Comparison of ENCODE assay signal across 18 cellular contexts in the genomic region with DNA sequence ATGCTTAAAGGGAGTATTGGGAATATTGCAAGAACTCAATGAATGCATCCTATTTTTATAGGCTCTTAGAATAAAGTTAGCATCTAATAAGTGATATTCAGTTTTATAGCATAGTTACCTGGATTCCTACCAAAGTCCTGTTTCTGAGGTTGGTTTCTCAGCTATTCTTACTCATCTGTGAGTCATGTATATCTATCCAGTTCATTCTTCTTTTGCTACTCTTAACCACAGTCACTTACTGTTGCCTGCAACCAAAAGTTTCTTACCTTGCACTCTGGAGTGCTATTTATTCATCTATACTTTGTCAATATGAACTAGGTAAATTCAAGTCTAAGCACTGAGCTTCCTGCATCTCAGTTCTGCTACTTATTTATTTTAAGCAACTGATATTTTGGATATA.
A peak's percentile ranks its signal among the peaks of the same experiment; 100 is the strongest.
DNase-seq lines count a peak whose midpoint lies in the region; ATAC-seq, FAIRE-seq and TF ChIP-seq lines count a peak whose summit lies in the region.
"Had no signal": no experiment of that assay in that cellular context is flagged by ENCODE, and none has a peak within 500 bp of the region (broad histone marks: within the 10 kb centered on the region; RNA-seq: fewer than 3 reads in every experiment).

No MANE protein-coding gene starts in this region.

- H3K27ac ChIP-seq in HCT116 (ENCODE audit: low read depth, low read length) (no peak overlapping the region), MM.1S (ENCODE audit: low read length) (peak overlapping the region; percentile 11; the same call in 1 of the 2 replicates), epithelial cell of prostate (no peak overlapping the region)
- H3K27ac ChIP-seq: left ventricle myocardium inferior had no signal

- no peak overlapping the region for H3K9ac ChIP-seq in HCT116 (ENCODE audit: low read length)
- no peak overlapping the region for H3K9ac ChIP-seq in MM.1S (ENCODE audit: low read length)

- CTCF ChIA-PET in HCT116 (lab: Charles Lee): no interaction called here

- H2AFZ ChIP-seq in HCT116 (ENCODE audit: low read depth, low read length, poor library complexity, severe bottlenecking): no peak overlapping the region
- no peak overlapping the region for H2AFZ ChIP-seq in MM.1S (ENCODE audit: low read length)

- H3F3A ChIP-seq in MM.1S (ENCODE audit: insufficient read depth, low read length): 0 out of 2 replicates have a peak, but pooled peaks cover 8% of the 10 kb centered on the region

- BruUV-seq in HCT116 (replicated peaks; lab: Mats Ljungman, UMichigan): no TSS peak

- H3K27me3 ChIP-seq in HCT116 (ENCODE audit: insufficient read depth, low read length) (no peaks in the 10 kb centered on the region), MM.1S (replicated peaks; ENCODE audit: insufficient read depth, low read length) (no peaks in the 10 kb centered on the region)

- no peaks in the 10 kb centered on the region for H3K9me2 ChIP-seq in HCT116 (ENCODE audit: insufficient read depth)
- no peaks in the 10 kb centered on the region for H3K9me2 ChIP-seq in MM.1S (replicated peaks; ENCODE audit: insufficient read depth, low read length)

- H3K79me2 ChIP-seq in HCT116 (ENCODE audit: insufficient read depth, low read length) (no peaks in the 10 kb centered on the region), MM.1S (ENCODE audit: low read length) (no peaks in the 10 kb centered on the region)

- H3K36me3 ChIP-seq in HCT116 (ENCODE audit: control insufficient read depth in 1 of 2, insufficient read depth in 2 of 2, low read length in 2 of 2) (no peaks in the 10 kb centered on the region), MM.1S (replicated peaks; ENCODE audit: insufficient read depth, low read length) (no peaks in the 10 kb centered on the region)
- H3K36me3 ChIP-seq: left ventricle myocardium inferior had no signal

- no peaks in the 10 kb centered on the region for H3K9me3 ChIP-seq in HCT116 (ENCODE audit: control insufficient read depth in 1 of 2, insufficient read depth in 1 of 2, low read depth in 1 of 2, low read length in 2 of 2)
- H3K9me3 ChIP-seq in MM.1S (replicated peaks; ENCODE audit: insufficient read depth, low read length): no peaks in the 10 kb centered on the region

- RAD21 ChIA-PET in HCT116 (lab: Charles Lee; ENCODE audit: low non-redundant PET in 1 of 2, low total read pairs in 2 of 2, uncharacterized antibody in 2 of 2, unreplicated experiment in 2 of 2): no interaction called here

- H4K20me1 ChIP-seq in HCT116 (ENCODE audit: insufficient read depth): no peaks in the 10 kb centered on the region
- H4K20me1 ChIP-seq in MM.1S (ENCODE audit: insufficient read depth, low read length): no peaks in the 10 kb centered on the region

- ATAC-seq in GM18505 (IDR thresholded peaks at IDR 0.05; ENCODE audit: unreplicated experiment) (peak; percentile 75), HCT116 (peak; percentile 61), SK-N-SH treated with all-trans-retinoic acid at 6 μM for 48 hours (no peak), esophagus mucosa (no peak)
- ATAC-seq: naive thymus-derived CD4-positive, alpha-beta T cell had no signal

- POLR2A ChIA-PET in HCT116 (lab: Charles Lee): no interaction called here

- H3K4me1 ChIP-seq in HCT116 (ENCODE audit: control insufficient read depth in 1 of 2, insufficient read depth in 2 of 2, low read length in 2 of 2): peaks cover 0 to 14% of the 10 kb centered on the region in 2 experiments; a peak in 2 of 4 replicates
- peaks cover 16% of the 10 kb centered on the region for H3K4me1 ChIP-seq in MM.1S (ENCODE audit: low read length)
- H3K4me1 ChIP-seq: left ventricle myocardium inferior had no signal

- FAIRE-seq in D721Med (lab: Jason Lieb, UNC): no peak

- H3K4me2 ChIP-seq in HCT116 (ENCODE audit: low read length) (peak overlapping the region; percentile 13; the same call in 1 of the 2 replicates), MM.1S (ENCODE audit: low read depth, low read length) (peak overlapping the region; percentile 16; the same call in 1 of the 2 replicates)

- 0 out of 2 replicates have a peak, but pooled peaks have one; percentile 16 for TF ChIP-seq RAD21 in HCT116 (IDR thresholded peaks at IDR 0.05; ENCODE audit: low read depth)

- no peak for TF ChIP-seq POLR2A in GM18505 (IDR thresholded peaks at IDR 0.05; ENCODE audit: borderline replicate concordance, extremely low read depth, insufficient read depth, insufficient read length)
- no peak for TF ChIP-seq POLR2A in HCT116 (IDR thresholded peaks at IDR 0.05; ENCODE audit: borderline replicate concordance, extremely low read depth, insufficient read depth, insufficient read length)

- TF ChIP-seq CTCF in HCT116 (IDR thresholded peaks at IDR 0.05 in 2 of 3, conservative IDR thresholded peaks at IDR 0.05 in 1 of 3; ENCODE audit: borderline replicate concordance in 1 of 3, insufficient read depth in 1 of 3, low read depth in 2 of 3, low read length in 2 of 3): no peak
- no peak for TF ChIP-seq CTCF in MM.1S (IDR thresholded peaks at IDR 0.05; ENCODE audit: low read length)
- TF ChIP-seq CTCF in D721Med (IDR thresholded peaks at IDR 0.05; ENCODE audit: insufficient read depth, missing control alignments): no peak

- DNase-seq in HCT116 (ENCODE audit: low read depth, low spot score) (no peak), MM.1S (peak; percentile 51), epithelial cell of prostate (ENCODE audit: low read depth, low spot score) (peak; percentile 39), D721Med (ENCODE audit: insufficient read length, low spot score) (no peak)
- DNase-seq in activated CD8-positive, alpha-beta memory T cell treated with anti-CD3 and anti-CD28 coated beads for 24 hours: no peak
- DNase-seq: activated gamma-delta T cell treated with Interleukin-2 at 50 U/mL for 16 hours; central memory CD4-positive, alpha-beta T cell; DMS79; HCEC 1CT; left ventricle myocardium inferior; naive thymus-derived CD4-positive, alpha-beta T cell; NCI-H1694 treated with DMSO at 0.1 percent for 48 hours; NCI-H748 treated with DMSO at 0.1 percent for 48 hours; Right ventricle myocardium superior; stimulated activated CD4-positive, alpha-beta T cell treated with anti-CD3 and anti-CD28 coated beads, Interleukin-1b, Interleukin-23, amount 100 ng/mL, for 48 hours had no signal

- intact Hi-C loops in HCT116 (cut with micrococcal nuclease): no loop called here

- no peak overlapping the region for H3K4me3 ChIP-seq in HCT116 (replicated peaks in 1 of 2; ENCODE audit: low read depth in 1 of 2, low read length in 2 of 2)
- H3K4me3 ChIP-seq in MM.1S (ENCODE audit: low read length): no peak overlapping the region
- H3K4me3 ChIP-seq: left ventricle myocardium inferior had no signal

TF ChIP-seq in HCT116, 20 proteins besides CTCF, POLR2A, EP300 and RAD21:
- TF ChIP-seq TCF7L2 (IDR thresholded peaks at IDR 0.05; ENCODE audit: borderline replicate concordance, extremely low read depth, insufficient read depth, insufficient read length): no peak
- peak; percentile 37 for TF ChIP-seq SP1 (IDR thresholded peaks at IDR 0.05; ENCODE audit: low read depth)
- TF ChIP-seq, protein P1, sequence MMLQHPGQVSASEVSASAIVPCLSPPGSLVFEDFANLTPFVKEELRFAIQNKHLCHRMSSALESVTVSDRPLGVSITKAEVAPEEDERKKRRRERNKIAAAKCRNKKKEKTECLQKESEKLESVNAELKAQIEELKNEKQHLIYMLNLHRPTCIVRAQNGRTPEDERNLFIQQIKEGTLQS (IDR thresholded peaks at IDR 0.05): no peak
- 0 out of 2 replicates have a peak, but pooled peaks have one; percentile 18 for TF ChIP-seq SRF (IDR thresholded peaks at IDR 0.05; ENCODE audit: low read depth)
- TF ChIP-seq SIN3A (IDR thresholded peaks at IDR 0.05; ENCODE audit: low read depth): no peak
- no peak for TF ChIP-seq EZH2phosphoT487 (IDR thresholded peaks at IDR 0.05; ENCODE audit: borderline replicate concordance)
- peak; percentile 78 for TF ChIP-seq FOSL1 (IDR thresholded peaks at IDR 0.05; ENCODE audit: low read depth)
- TF ChIP-seq EZH2 (IDR thresholded peaks at IDR 0.05): no peak
- 0 out of 2 replicates have a peak, but pooled peaks have one; percentile 13 for TF ChIP-seq CEBPB (IDR thresholded peaks at IDR 0.05; ENCODE audit: low read depth)
- TF ChIP-seq JUND (IDR thresholded peaks at IDR 0.05): peak; percentile 66
TF ChIP-seq in HCT116: peak in this region for 5.

TF ChIP-seq in SK-N-SH treated with all-trans-retinoic acid at 6 μM for 48 hours, 23 proteins besides CTCF, POLR2A, EP300 and RAD21:
- no peak for TF ChIP-seq ZNF8 (CRISPR knock-in tag; IDR thresholded peaks at IDR 0.05)
- TF ChIP-seq BACH2 (CRISPR knock-in tag; IDR thresholded peaks at IDR 0.05; ENCODE audit: borderline replicate concordance): no peak
- TF ChIP-seq ZFP3 (CRISPR knock-in tag; IDR thresholded peaks at IDR 0.05): no peak
- TF ChIP-seq ZC3H10 (CRISPR knock-in tag; IDR thresholded peaks at IDR 0.05): no peak
- TF ChIP-seq CSDC2 (CRISPR knock-in tag; IDR thresholded peaks at IDR 0.05): no peak
- TF ChIP-seq, protein P2, sequence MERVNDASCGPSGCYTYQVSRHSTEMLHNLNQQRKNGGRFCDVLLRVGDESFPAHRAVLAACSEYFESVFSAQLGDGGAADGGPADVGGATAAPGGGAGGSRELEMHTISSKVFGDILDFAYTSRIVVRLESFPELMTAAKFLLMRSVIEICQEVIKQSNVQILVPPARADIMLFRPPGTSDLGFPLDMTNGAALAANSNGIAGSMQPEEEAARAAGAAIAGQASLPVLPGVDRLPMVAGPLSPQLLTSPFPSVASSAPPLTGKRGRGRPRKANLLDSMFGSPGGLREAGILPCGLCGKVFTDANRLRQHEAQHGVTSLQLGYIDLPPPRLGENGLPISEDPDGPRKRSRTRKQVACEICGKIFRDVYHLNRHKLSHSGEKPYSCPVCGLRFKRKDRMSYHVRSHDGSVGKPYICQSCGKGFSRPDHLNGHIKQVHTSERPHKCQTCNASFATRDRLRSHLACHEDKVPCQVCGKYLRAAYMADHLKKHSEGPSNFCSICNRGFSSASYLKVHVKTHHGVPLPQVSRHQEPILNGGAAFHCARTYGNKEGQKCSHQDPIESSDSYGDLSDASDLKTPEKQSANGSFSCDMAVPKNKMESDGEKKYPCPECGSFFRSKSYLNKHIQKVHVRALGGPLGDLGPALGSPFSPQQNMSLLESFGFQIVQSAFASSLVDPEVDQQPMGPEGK (CRISPR knock-in tag; IDR thresholded peaks at IDR 0.05; ENCODE audit: borderline replicate concordance): no peak
- TF ChIP-seq OSR1 (CRISPR knock-in tag; IDR thresholded peaks at IDR 0.05): no peak
- no peak for TF ChIP-seq TCF4 (CRISPR knock-in tag; IDR thresholded peaks at IDR 0.05; ENCODE audit: borderline replicate concordance)

Comparison
In these comparisons a context has a peak if more than half of its experiments do, and no peak if none do; other contexts are left out.
1. ATAC-seq: peak in GM18505 (single experiment) and HCT116 (single experiment); none in SK-N-SH treated with all-trans-retinoic acid at 6 μM for 48 hours (single experiment) and esophagus mucosa (single experiment).
2. DNase-seq: peak in MM.1S (single experiment) and epithelial cell of prostate (single experiment); none in HCT116 (single experiment), D721Med (single experiment) and activated CD8-positive, alpha-beta memory T cell treated with anti-CD3 and anti-CD28 coated beads for 24 hours (single experiment).